In genomic region chr17:47620503-47621245, GRCh38 we compare ENCODE assay signal across 1 cellular context.
TF ChIP-seq lines count a peak whose summit lies in the region.

No MANE protein-coding gene starts in this region.

TF ChIP-seq in HepG2, 621 proteins besides CTCF, POLR2A, EP300 and RAD21 (continued from another document and continues in another):
- TF ChIP-seq ZBTB26 (CRISPR knock-in tag; IDR thresholded peaks at IDR 0.05; ENCODE audit: borderline replicate concordance): no peak
- peak; percentile 94 for TF ChIP-seq ONECUT2 (CRISPR knock-in tag; IDR thresholded peaks at IDR 0.05)
- no peak for TF ChIP-seq ELF4 (CRISPR knock-in tag; IDR thresholded peaks at IDR 0.05; ENCODE audit: borderline replicate concordance)
- no peak for TF ChIP-seq IRX3 (CRISPR knock-in tag; IDR thresholded peaks at IDR 0.05; ENCODE audit: borderline replicate concordance, low read depth)
- 0 out of 2 replicates have a peak, but pooled peaks have one; percentile 41 for TF ChIP-seq NKX3-1 (CRISPR knock-in tag; IDR thresholded peaks at IDR 0.05)
- no peak for TF ChIP-seq TFE3 (CRISPR knock-in tag; IDR thresholded peaks at IDR 0.05)
- TF ChIP-seq NR2F2 (IDR thresholded peaks at IDR 0.05; ENCODE audit: borderline replicate concordance, low read depth): 0 out of 2 replicates have a peak, but pooled peaks have one; percentile 28
- TF ChIP-seq SKIL (CRISPR knock-in tag; IDR thresholded peaks at IDR 0.05; ENCODE audit: borderline replicate concordance): no peak
- peak in 1 of 2 experiments; percentile 46; a peak in 1 of 4 replicates for TF ChIP-seq NR2F1 (CRISPR knock-in tag; IDR thresholded peaks at IDR 0.05)
- TF ChIP-seq KLF16 (CRISPR knock-in tag; IDR thresholded peaks at IDR 0.05): 0 out of 4 replicates have a peak, but pooled peaks of 1 of the 2 experiments have one; percentile 31
- no peak for TF ChIP-seq MAF1 (CRISPR knock-in tag; IDR thresholded peaks at IDR 0.05; ENCODE audit: borderline replicate concordance)
- TF ChIP-seq RXRB (CRISPR knock-in tag; IDR thresholded peaks at IDR 0.05; ENCODE audit: borderline replicate concordance): 0 out of 2 replicates have a peak, but pooled peaks have one; percentile 31
- TF ChIP-seq FOXA1 (IDR thresholded peaks at IDR 0.05): peak; percentile 62
- 0 out of 2 replicates have a peak, but pooled peaks have one; percentile 45 for TF ChIP-seq FOXA1 (CRISPR knock-in tag; IDR thresholded peaks at IDR 0.05)
- no peak for TF ChIP-seq PHB2 (IDR thresholded peaks at IDR 0.05; ENCODE audit: partially characterized antibody)
- no peak for TF ChIP-seq TIGD3 (CRISPR knock-in tag; IDR thresholded peaks at IDR 0.05; ENCODE audit: borderline replicate concordance)
- no peak for TF ChIP-seq NFIB (CRISPR knock-in tag; IDR thresholded peaks at IDR 0.05; ENCODE audit: borderline replicate concordance)
- no peak for TF ChIP-seq CENPT (CRISPR knock-in tag; IDR thresholded peaks at IDR 0.05; ENCODE audit: low read depth)
- TF ChIP-seq SRF (IDR thresholded peaks at IDR 0.05; ENCODE audit: low read depth, low read length): no peak
- peak; percentile 96 for TF ChIP-seq JUNB (CRISPR knock-in tag; IDR thresholded peaks at IDR 0.05; ENCODE audit: borderline replicate concordance)
- no peak for TF ChIP-seq RXRA (CRISPR knock-in tag; IDR thresholded peaks at IDR 0.05)
- no peak for TF ChIP-seq ZNF12 (CRISPR knock-in tag; IDR thresholded peaks at IDR 0.05)
- peak; percentile 25; the same call in 1 of the 2 replicates for TF ChIP-seq CREM (IDR thresholded peaks at IDR 0.05)
- no peak for TF ChIP-seq CREM (CRISPR knock-in tag; IDR thresholded peaks at IDR 0.05)
- TF ChIP-seq FOSL2 (CRISPR knock-in tag; IDR thresholded peaks at IDR 0.05): peak; percentile 87
- no peak for TF ChIP-seq SIN3A (IDR thresholded peaks at IDR 0.05; ENCODE audit: borderline replicate concordance, low read depth, low read length)
- TF ChIP-seq RERE (CRISPR knock-in tag; IDR thresholded peaks at IDR 0.05; ENCODE audit: low read depth): peak; percentile 90
- TF ChIP-seq HHEX (CRISPR knock-in tag; IDR thresholded peaks at IDR 0.05): peak; percentile 95
- TF ChIP-seq ARID3A (IDR thresholded peaks at IDR 0.05; ENCODE audit: low read depth, low read length): peak; percentile 88
- TF ChIP-seq ZBTB14 (CRISPR knock-in tag; IDR thresholded peaks at IDR 0.05): no peak
- no peak for TF ChIP-seq JARID2 (CRISPR knock-in tag; IDR thresholded peaks at IDR 0.05; ENCODE audit: insufficient replicate concordance)
- no peak for TF ChIP-seq GLMP (CRISPR knock-in tag; IDR thresholded peaks at IDR 0.05; ENCODE audit: borderline replicate concordance)
- TF ChIP-seq TBL1XR1 (IDR thresholded peaks at IDR 0.05; ENCODE audit: borderline replicate concordance, low read length, partially characterized antibody): no peak
- no peak for TF ChIP-seq ZNF234 (CRISPR knock-in tag; conservative IDR thresholded peaks at IDR 0.05)
- TF ChIP-seq KMT2B (CRISPR knock-in tag; IDR thresholded peaks at IDR 0.05): no peak
- no peak for TF ChIP-seq FOXP1 (IDR thresholded peaks at IDR 0.05)
- peak; percentile 67; the same call in 1 of the 2 replicates for TF ChIP-seq FOXP1 (CRISPR knock-in tag; IDR thresholded peaks at IDR 0.05)
- peak; percentile 100 for TF ChIP-seq TBX3 (IDR thresholded peaks at IDR 0.05; ENCODE audit: borderline replicate concordance)
- no peak for TF ChIP-seq POLR2G (IDR thresholded peaks at IDR 0.05; ENCODE audit: low read depth, low read length)
- TF ChIP-seq ZNF652 (CRISPR knock-in tag; IDR thresholded peaks at IDR 0.05; ENCODE audit: borderline replicate concordance, low read depth): 0 out of 2 replicates have a peak, but pooled peaks have one; percentile 31
- 0 out of 2 replicates have a peak, but pooled peaks have one; percentile 58 for TF ChIP-seq DNMT3B (CRISPR knock-in tag; conservative IDR thresholded peaks at IDR 0.05)
- no peak for TF ChIP-seq DMTF1 (CRISPR knock-in tag; IDR thresholded peaks at IDR 0.05)
- TF ChIP-seq MBD4 (IDR thresholded peaks at IDR 0.05; ENCODE audit: borderline replicate concordance, low read length): peak; percentile 85; the same call in 1 of the 2 replicates
- peak; percentile 89 for TF ChIP-seq SOX5 (CRISPR knock-in tag; IDR thresholded peaks at IDR 0.05; ENCODE audit: borderline replicate concordance)
